Comparison of ENCODE assay signal across 23 cellular contexts in genomic region chr19:5694952-5695648, GRCh38. TPM values are rescaled to one million over a fixed set of nuclear protein-coding genes. Genes with fewer than 3 reads are reported as not detected.
A peak's percentile ranks its signal among the peaks of the same experiment; 100 is the strongest.
DNase-seq lines count a peak whose midpoint lies in the region; ATAC-seq and TF ChIP-seq lines count a peak whose summit lies in the region.
"Had no signal": no experiment of that assay in that cellular context is flagged by ENCODE, and none has a peak within 500 bp of the region (broad histone marks: within the 10 kb centered on the region; RNA-seq: fewer than 3 reads in every experiment).

No MANE protein-coding gene starts in this region.

- H3K4me3 Mint-ChIP-seq in activated T-cell treated with anti-CD3 and anti-CD28 coated beads, Interleukin-2, amount 50 U/mL, for 24 hours, result peak overlapping the region; percentile 51
- no peak overlapping the region for H3K4me3 Mint-ChIP-seq in activated naive CD8-positive, alpha-beta T cell treated with anti-CD3 and anti-CD28 coated beads, Interleukin-2, amount 10 ng/mL, durations not matched to agents 7 days and 5 days
- no peak overlapping the region for H3K4me3 Mint-ChIP-seq in WTC11
- H3K4me3 Mint-ChIP-seq: activated naive CD4-positive, alpha-beta T cell treated with anti-CD3 and anti-CD28 coated beads, Interleukin-2, amount 50 U/mL, for 24 hours; CD4-positive, alpha-beta memory T cell had no signal

- H3K4me3 ChIP-seq in osteoblast (ENCODE audit: insufficient read depth, low read length), result no peak overlapping the region
- H3K4me3 ChIP-seq: breast epithelium, gastroesophageal sphincter, left lung, PC-9, SJCRH30 had no signal

- H3K4me1 ChIP-seq in osteoblast (ENCODE audit: insufficient read depth, low read length), result peaks cover 9% of the 10 kb centered on the region

- ATAC-seq in activated naive CD8-positive, alpha-beta T cell treated with anti-CD3 and anti-CD28 coated beads, Interleukin-2, amount 10 ng/mL, durations not matched to agents 7 days and 5 days (ENCODE audit: low read depth), result no peak
- ATAC-seq in WTC11, result no peak
- ATAC-seq: esophagus mucosa, gastroesophageal sphincter, left lung, right cardiac atrium had no signal

- H3K27me3 ChIP-seq in osteoblast (ENCODE audit: insufficient read depth, low read length), result no peaks in the 10 kb centered on the region
- H3K27me3 ChIP-seq: breast epithelium, gastroesophageal sphincter, left lung, SJCRH30 had no signal

- in situ Hi-C loops in GM18951 (cut with MboI; ENCODE audit: low sequenced_read_pairs, unreplicated experiment), result no loop called here
- in situ Hi-C loops in GM13976 (cut with MboI; ENCODE audit: low sequenced_read_pairs, unreplicated experiment), result no loop called here

- no peak overlapping the region for H2AFZ ChIP-seq in osteoblast (ENCODE audit: low read length)
- H2AFZ ChIP-seq: PC-9 had no signal

- peaks cover 16% of the 10 kb centered on the region for H3K4me1 Mint-ChIP-seq in activated T-cell treated with anti-CD3 and anti-CD28 coated beads, Interleukin-2, amount 50 U/mL, for 24 hours (ENCODE audit: low read depth)
- H3K4me1 Mint-ChIP-seq in activated naive CD8-positive, alpha-beta T cell treated with anti-CD3 and anti-CD28 coated beads, Interleukin-2, amount 10 ng/mL, durations not matched to agents 7 days and 5 days, result peaks cover 7% of the 10 kb centered on the region
- 0 out of 2 replicates have a peak, but pooled peaks cover 3% of the 10 kb centered on the region for H3K4me1 Mint-ChIP-seq in WTC11
- H3K4me1 Mint-ChIP-seq: activated naive CD4-positive, alpha-beta T cell treated with anti-CD3 and anti-CD28 coated beads, Interleukin-2, amount 50 U/mL, for 24 hours had no signal

- no peaks in the 10 kb centered on the region for H3K27me3 Mint-ChIP-seq in activated T-cell treated with anti-CD3 and anti-CD28 coated beads, Interleukin-2, amount 50 U/mL, for 24 hours
- no peaks in the 10 kb centered on the region for H3K27me3 Mint-ChIP-seq in activated naive CD8-positive, alpha-beta T cell treated with anti-CD3 and anti-CD28 coated beads, Interleukin-2, amount 10 ng/mL, durations not matched to agents 7 days and 5 days
- no peaks in the 10 kb centered on the region for H3K27me3 Mint-ChIP-seq in WTC11 (ENCODE audit: low read depth)
- H3K27me3 Mint-ChIP-seq: activated naive CD4-positive, alpha-beta T cell treated with anti-CD3 and anti-CD28 coated beads, Interleukin-2, amount 50 U/mL, for 24 hours; CD4-positive, alpha-beta memory T cell had no signal

- no peak for TF ChIP-seq CTCF in osteoblast (IDR thresholded peaks at IDR 0.05; ENCODE audit: extremely low read depth, low read depth, low read length)
- no peak for TF ChIP-seq CTCF in GM13976 (IDR thresholded peaks at IDR 0.05; ENCODE audit: borderline replicate concordance, control extremely low read depth, extremely low read depth, insufficient read depth, missing control alignments)
- TF ChIP-seq CTCF in WTC11 (IDR thresholded peaks at IDR 0.05), result no peak

- no peak overlapping the region for H3K27ac ChIP-seq in osteoblast (ENCODE audit: low read depth, low read length)
- H3K27ac ChIP-seq: breast epithelium, gastroesophageal sphincter, left lung, PC-9, SJCRH30 had no signal

- peaks cover 73% of the 10 kb centered on the region for H3K79me2 ChIP-seq in osteoblast (ENCODE audit: insufficient read depth, low read length)

- no peak for DNase-seq in activated T-cell treated with anti-CD3 and anti-CD28 coated beads, Interleukin-2, amount 50 U/mL, for 24 hours
- no peak for DNase-seq in activated T-cell treated with anti-CD3 and anti-CD28 coated beads, Interleukin-2, amount 50 U/mL, for 1 hour
- no peak for DNase-seq in activated naive CD8-positive, alpha-beta T cell treated with anti-CD3 and anti-CD28 coated beads, Interleukin-2, amount 10 ng/mL, durations not matched to agents 7 days and 5 days
- DNase-seq in osteoblast (ENCODE audit: insufficient read length, low spot score, missing footprints) (peak; percentile 73), GM13976 (ENCODE audit: low spot score) (no peak), WTC11 (ENCODE audit: low spot score) (no peak), NCI-H1436 treated with DMSO at 0.1 percent for 48 hours (lab: John Stamatoyannopoulos, UW) (no peak)
- DNase-seq: activated CD8-positive, alpha-beta memory T cell treated with anti-CD3 and anti-CD28 coated beads, Interleukin-2, amount 50 U/mL, for 4 hours; CD4-positive, alpha-beta memory T cell; NCI-H1436; NCI-H2171; NCI-H748 treated with DMSO at 0.1 percent for 48 hours; PC-9 had no signal

- peak overlapping the region; percentile 98 for H3K27ac Mint-ChIP-seq in activated T-cell treated with anti-CD3 and anti-CD28 coated beads, Interleukin-2, amount 50 U/mL, for 24 hours
- H3K27ac Mint-ChIP-seq in activated naive CD8-positive, alpha-beta T cell treated with anti-CD3 and anti-CD28 coated beads, Interleukin-2, amount 10 ng/mL, durations not matched to agents 7 days and 5 days, result peak overlapping the region; percentile 21
- no peak overlapping the region for H3K27ac Mint-ChIP-seq in WTC11

- peaks cover 89% of the 10 kb centered on the region for H3K36me3 Mint-ChIP-seq in activated T-cell treated with anti-CD3 and anti-CD28 coated beads, Interleukin-2, amount 50 U/mL, for 24 hours (ENCODE audit: low read depth)
- H3K36me3 Mint-ChIP-seq in activated naive CD8-positive, alpha-beta T cell treated with anti-CD3 and anti-CD28 coated beads, Interleukin-2, amount 10 ng/mL, durations not matched to agents 7 days and 5 days, result peaks cover 18% of the 10 kb centered on the region
- peaks cover 48% of the 10 kb centered on the region for H3K36me3 Mint-ChIP-seq in WTC11

- POLR2A ChIA-PET in activated naive CD8-positive, alpha-beta T cell treated with anti-CD3 and anti-CD28 coated beads, Interleukin-2, amount 10 ng/mL, durations not matched to agents 7 days and 5 days (lab: Charles Lee), result no interaction called here
- POLR2A ChIA-PET in WTC11 (lab: Charles Lee), result interaction anchor here (0.5 kb wide), 1 partner anchor 732 kb away, joined by 3 read pairs; no protein-coding TSS in a partner anchor

- CTCF ChIA-PET in WTC11 (lab: Charles Lee), result interaction anchor here (1.1 to 1.6 kb wide), 2 partner anchors 8 to 25 kb away, joined by 3 to 9 read pairs; partner anchors contain the start of genes CATSPERD and LONP1

- peak; percentile 7 for TF ChIP-seq POLR2A in GM18951 (IDR thresholded peaks at IDR 0.05; ENCODE audit: extremely low read depth, insufficient read depth, insufficient read length)

- H3K4me2 ChIP-seq in osteoblast (ENCODE audit: insufficient read depth, low read length), result no peak overlapping the region
- H3K4me2 ChIP-seq: PC-9 had no signal

- H3K36me3 ChIP-seq in osteoblast (ENCODE audit: insufficient read depth, low read length), result peaks cover 75% of the 10 kb centered on the region

- no peaks in the 10 kb centered on the region for H3K9me3 Mint-ChIP-seq in activated T-cell treated with anti-CD3 and anti-CD28 coated beads, Interleukin-2, amount 50 U/mL, for 24 hours
- H3K9me3 Mint-ChIP-seq in activated naive CD8-positive, alpha-beta T cell treated with anti-CD3 and anti-CD28 coated beads, Interleukin-2, amount 10 ng/mL, durations not matched to agents 7 days and 5 days, result no peaks in the 10 kb centered on the region
- H3K9me3 Mint-ChIP-seq in WTC11, result no peaks in the 10 kb centered on the region
- H3K9me3 Mint-ChIP-seq: activated naive CD4-positive, alpha-beta T cell treated with anti-CD3 and anti-CD28 coated beads, Interleukin-2, amount 50 U/mL, for 24 hours had no signal

- H4K20me1 ChIP-seq in osteoblast (ENCODE audit: insufficient read depth, low read length), result peaks cover 72% of the 10 kb centered on the region

- no peaks in the 10 kb centered on the region for H3K9me3 ChIP-seq in osteoblast (ENCODE audit: low read depth, low read length)
- H3K9me3 ChIP-seq: breast epithelium, gastroesophageal sphincter, left lung, SJCRH30 had no signal

RNA-seq across cellular contexts. Expression of gene RPL36, which starts 5.0 kb away (rescaled TPM):
- total RNA-seq in activated naive CD8-positive, alpha-beta T cell treated with anti-CD3 and anti-CD28 coated beads, Interleukin-2, amount 10 ng/mL, durations not matched to agents 7 days and 5 days, result 1,000 to 10,000 TPM; 1,119 to 1,147 TPM
- total RNA-seq in osteoblast (228 and 257 TPM in 2 replicates), WTC11 (2021) (1,080 to 1,240 TPM (median 1,178 TPM) in 3 replicates)

RNA-seq across cellular contexts. Expression of gene HSD11B1L, which starts 14.3 kb away (rescaled TPM):
- 1 to 10 TPM; 2.2 to 4.1 TPM for total RNA-seq in activated naive CD8-positive, alpha-beta T cell treated with anti-CD3 and anti-CD28 coated beads, Interleukin-2, amount 10 ng/mL, durations not matched to agents 7 days and 5 days
- total RNA-seq in osteoblast, result 12.1 and 14.8 TPM in 2 replicates
- total RNA-seq in WTC11 (2021), result 11.8 to 19.1 TPM (median 15.5 TPM) in 3 replicates

RNA-seq across cellular contexts. Expression of gene MICOS13, which starts 14.8 kb away (rescaled TPM):
- total RNA-seq in activated naive CD8-positive, alpha-beta T cell treated with anti-CD3 and anti-CD28 coated beads, Interleukin-2, amount 10 ng/mL, durations not matched to agents 7 days and 5 days, result 10 to 100 TPM; 42.6 to 44.1 TPM
- total RNA-seq in osteoblast, result 21.0 and 25.9 TPM in 2 replicates
- 30.0 to 32.8 TPM (median 32.5 TPM) in 3 replicates for total RNA-seq in WTC11 (2021)

RNA-seq across cellular contexts. Expression of gene LONP1, which starts 24.8 kb away (rescaled TPM):
- 100 to 1,000 TPM; 112 to 120 TPM for total RNA-seq in activated naive CD8-positive, alpha-beta T cell treated with anti-CD3 and anti-CD28 coated beads, Interleukin-2, amount 10 ng/mL, durations not matched to agents 7 days and 5 days
- 130 and 163 TPM in 2 replicates for total RNA-seq in osteoblast
- 171 to 186 TPM (median 180 TPM) in 3 replicates for total RNA-seq in WTC11 (2021)

RNA-seq across cellular contexts. Expression of gene CATSPERD, which starts 25.3 kb away (rescaled TPM):
- total RNA-seq in activated naive CD8-positive, alpha-beta T cell treated with anti-CD3 and anti-CD28 coated beads, Interleukin-2, amount 10 ng/mL, durations not matched to agents 7 days and 5 days, result not detected
- total RNA-seq in osteoblast (under 0.01 TPM in 2 replicates), WTC11 (2021) (0.50 TPM in 1 of 3 replicates, not detected in the others)
- total RNA-seq: breast epithelium; CD4-positive, alpha-beta memory T cell; esophagus mucosa; HT-29; PC-9; right cardiac atrium; SJCRH30; urinary bladder had no signal
